ENCODE assay signal across 8 cellular contexts in the genomic region with DNA sequence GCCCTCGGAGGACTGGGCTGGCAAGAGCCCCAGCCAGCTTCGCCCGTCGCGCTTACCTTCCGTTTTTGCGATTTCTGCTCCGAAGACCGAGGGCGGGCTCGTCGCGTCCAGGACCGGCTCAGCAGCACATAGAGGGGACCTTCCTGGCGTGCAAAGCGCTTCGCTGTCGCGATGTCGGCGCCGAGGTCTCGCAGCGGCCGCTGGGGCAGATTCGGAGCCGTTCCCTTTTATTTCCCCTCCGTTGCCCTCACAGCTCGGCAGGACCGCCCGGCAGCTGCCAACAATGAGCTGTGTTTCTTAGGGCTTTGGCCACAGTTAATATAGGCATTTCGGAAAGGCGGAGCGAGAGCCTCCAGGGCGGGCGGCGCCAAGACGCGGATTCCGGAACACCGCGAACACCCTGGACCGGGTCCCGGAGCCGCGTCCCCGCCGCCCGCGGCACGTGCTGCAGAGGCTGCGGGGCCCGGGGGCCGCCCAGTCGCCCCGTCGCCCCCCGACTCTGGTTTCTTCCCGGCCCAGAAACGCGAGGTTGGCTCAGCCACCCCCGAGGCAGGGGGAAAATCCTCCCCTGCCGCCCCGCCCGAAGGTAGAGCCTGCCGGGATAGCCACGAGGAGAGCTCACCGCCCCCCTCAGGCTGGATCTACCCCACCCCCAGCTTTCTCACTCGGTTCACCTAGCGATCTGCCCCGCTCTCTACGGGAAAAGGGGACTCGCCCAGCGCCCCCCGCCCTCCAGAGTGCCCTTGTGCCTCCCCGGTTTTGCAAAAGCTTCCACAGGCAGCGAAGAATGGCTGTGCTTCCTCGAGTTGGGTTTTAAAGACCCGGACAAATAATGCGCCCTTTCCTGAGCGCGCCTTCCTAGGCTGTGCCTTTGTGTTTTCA. TPM values are rescaled to one million over a fixed set of nuclear protein-coding genes. Genes with fewer than 3 reads are reported as not detected.
A peak's percentile ranks its signal among the peaks of the same experiment; 100 is the strongest.
DNase-seq lines count a peak whose midpoint lies in the region; ATAC-seq and TF ChIP-seq lines count a peak whose summit lies in the region.

A gene with protein sequence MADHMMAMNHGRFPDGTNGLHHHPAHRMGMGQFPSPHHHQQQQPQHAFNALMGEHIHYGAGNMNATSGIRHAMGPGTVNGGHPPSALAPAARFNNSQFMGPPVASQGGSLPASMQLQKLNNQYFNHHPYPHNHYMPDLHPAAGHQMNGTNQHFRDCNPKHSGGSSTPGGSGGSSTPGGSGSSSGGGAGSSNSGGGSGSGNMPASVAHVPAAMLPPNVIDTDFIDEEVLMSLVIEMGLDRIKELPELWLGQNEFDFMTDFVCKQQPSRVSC (minus strand): TSS at position 292 of the 882 bp plus-strand sequence. CDS start 704 bp downstream, outside the sequence.

- TF ChIP-seq POLR2A in NB4 (IDR thresholded peaks at IDR 0.05; ENCODE audit: extremely low read depth, insufficient read length): peak; percentile 100
- peak; percentile 91 for TF ChIP-seq POLR2A in testis (IDR thresholded peaks at IDR 0.05)

- no peaks in the 10 kb centered on the region for H3K27me3 ChIP-seq in GM06990 (replicated peaks; ENCODE audit: control insufficient read depth, insufficient read depth, low read length)
- no peaks in the 10 kb centered on the region for H3K27me3 ChIP-seq in osteoblast (ENCODE audit: insufficient read depth, low read length)
- no peaks in the 10 kb centered on the region for H3K27me3 ChIP-seq in testis

- H3K27ac ChIP-seq in osteoblast (ENCODE audit: low read depth, low read length) (peak within 1 kb of the TSS; percentile 94), testis (peak within 1 kb of the TSS; percentile 93 to 96)

- peak; percentile 68 for ATAC-seq in SK-N-SH treated with all-trans-retinoic acid at 6 μM for 48 hours

- H3K4me2 ChIP-seq in osteoblast (ENCODE audit: insufficient read depth, low read length): peak within 1 kb of the TSS; percentile 93

- peak within 1 kb of the TSS; percentile 89 for H2AFZ ChIP-seq in osteoblast (ENCODE audit: low read length)

- H3K36me3 Mint-ChIP-seq in HFFc6 (ENCODE audit: low read depth): peaks cover 44% of the 10 kb centered on the region
- H3K36me3 Mint-ChIP-seq in activated naive CD4-positive, alpha-beta T cell treated with anti-CD3 and anti-CD28 coated beads, Interleukin-2, amount 50 U/mL, for 24 hours: peaks cover 6% of the 10 kb centered on the region

- H3K4me1 ChIP-seq in osteoblast (ENCODE audit: insufficient read depth, low read length) (peaks cover 28% of the 10 kb centered on the region), testis (peaks cover 12% of the 10 kb centered on the region)

- H3K4me3 ChIP-seq in GM06990 (replicated peaks; ENCODE audit: low read depth, low read length) (peak within 1 kb of the TSS; percentile 84), NB4 (ENCODE audit: low read depth, low read length) (peak within 1 kb of the TSS; percentile 90), osteoblast (ENCODE audit: insufficient read depth, low read length) (peak within 1 kb of the TSS; percentile 94), testis (peak within 1 kb of the TSS; percentile 96)

- H3K4me3 Mint-ChIP-seq in HFFc6: peak within 1 kb of the TSS; percentile 98
- peak within 1 kb of the TSS; percentile 100 for H3K4me3 Mint-ChIP-seq in activated naive CD4-positive, alpha-beta T cell treated with anti-CD3 and anti-CD28 coated beads, Interleukin-2, amount 50 U/mL, for 24 hours

- peaks cover 40% of the 10 kb centered on the region for H3K27me3 Mint-ChIP-seq in HFFc6 (ENCODE audit: insufficient read depth)
- no peaks in the 10 kb centered on the region for H3K27me3 Mint-ChIP-seq in activated naive CD4-positive, alpha-beta T cell treated with anti-CD3 and anti-CD28 coated beads, Interleukin-2, amount 50 U/mL, for 24 hours

- H4K20me1 ChIP-seq in osteoblast (ENCODE audit: insufficient read depth, low read length): peaks cover 26% of the 10 kb centered on the region

- DNase-seq in GM06990 (ENCODE audit: extremely low read depth, insufficient read length) (peak; percentile 94), HFFc6 (peak; percentile 99), NB4 (ENCODE audit: low read depth) (peak; percentile 97), glomerular endothelial cell (ENCODE audit: extremely low read depth, low read depth, low spot score) (no peak), osteoblast (ENCODE audit: insufficient read length, low spot score, missing footprints) (peak; percentile 91), testis (peak; percentile 95)

- H3K9me3 ChIP-seq in osteoblast (ENCODE audit: low read depth, low read length) (no peaks in the 10 kb centered on the region), testis (no peaks in the 10 kb centered on the region)

- peaks cover 44% of the 10 kb centered on the region for H3K79me2 ChIP-seq in osteoblast (ENCODE audit: insufficient read depth, low read length)

- no peaks in the 10 kb centered on the region for H3K36me3 ChIP-seq in GM06990 (ENCODE audit: control insufficient read depth, insufficient read depth, low read length)
- peaks cover 29% of the 10 kb centered on the region for H3K36me3 ChIP-seq in osteoblast (ENCODE audit: insufficient read depth, low read length)
- H3K36me3 ChIP-seq in testis (ENCODE audit: low read depth, missing control alignments): no peaks in the 10 kb centered on the region

- 0 to 1% methylated on average over 52 to 73 of the region's 82 CpGs for WGBS in testis, 2 donors

- intact Hi-C loops in testis (cut with DNase I; ENCODE audit: low total_unique reads): no loop called here

- TF ChIP-seq CTCF in GM06990 (IDR thresholded peaks at IDR 0.05; ENCODE audit: insufficient read depth, low read length, poor library complexity, severe bottlenecking) (no peak), HFFc6 (IDR thresholded peaks at IDR 0.05) (peak; percentile 39; the same call in 1 of the 2 replicates), NB4 (IDR thresholded peaks at IDR 0.05; ENCODE audit: low read depth, low read length) (no peak), osteoblast (IDR thresholded peaks at IDR 0.05; ENCODE audit: extremely low read depth, low read depth, low read length) (no peak), testis (IDR thresholded peaks at IDR 0.05) (peak in 1 of 3 experiments; percentile 26)

- peaks cover 53% of the 10 kb centered on the region for H3K4me1 Mint-ChIP-seq in HFFc6 (ENCODE audit: low read depth)
- peaks cover 44% of the 10 kb centered on the region for H3K4me1 Mint-ChIP-seq in activated naive CD4-positive, alpha-beta T cell treated with anti-CD3 and anti-CD28 coated beads, Interleukin-2, amount 50 U/mL, for 24 hours

- peaks cover 22% of the 10 kb centered on the region for H3K9me3 Mint-ChIP-seq in HFFc6
- H3K9me3 Mint-ChIP-seq in activated naive CD4-positive, alpha-beta T cell treated with anti-CD3 and anti-CD28 coated beads, Interleukin-2, amount 50 U/mL, for 24 hours: no peaks in the 10 kb centered on the region

- H3K27ac Mint-ChIP-seq in HFFc6: peak within 1 kb of the TSS; percentile 98
- peak within 1 kb of the TSS; percentile 100 for H3K27ac Mint-ChIP-seq in activated naive CD4-positive, alpha-beta T cell treated with anti-CD3 and anti-CD28 coated beads, Interleukin-2, amount 50 U/mL, for 24 hours

TF ChIP-seq in SK-N-SH treated with all-trans-retinoic acid at 6 μM for 48 hours, 23 proteins besides CTCF, POLR2A, EP300 and RAD21 (continues in another document):
- TF ChIP-seq, protein P1, sequence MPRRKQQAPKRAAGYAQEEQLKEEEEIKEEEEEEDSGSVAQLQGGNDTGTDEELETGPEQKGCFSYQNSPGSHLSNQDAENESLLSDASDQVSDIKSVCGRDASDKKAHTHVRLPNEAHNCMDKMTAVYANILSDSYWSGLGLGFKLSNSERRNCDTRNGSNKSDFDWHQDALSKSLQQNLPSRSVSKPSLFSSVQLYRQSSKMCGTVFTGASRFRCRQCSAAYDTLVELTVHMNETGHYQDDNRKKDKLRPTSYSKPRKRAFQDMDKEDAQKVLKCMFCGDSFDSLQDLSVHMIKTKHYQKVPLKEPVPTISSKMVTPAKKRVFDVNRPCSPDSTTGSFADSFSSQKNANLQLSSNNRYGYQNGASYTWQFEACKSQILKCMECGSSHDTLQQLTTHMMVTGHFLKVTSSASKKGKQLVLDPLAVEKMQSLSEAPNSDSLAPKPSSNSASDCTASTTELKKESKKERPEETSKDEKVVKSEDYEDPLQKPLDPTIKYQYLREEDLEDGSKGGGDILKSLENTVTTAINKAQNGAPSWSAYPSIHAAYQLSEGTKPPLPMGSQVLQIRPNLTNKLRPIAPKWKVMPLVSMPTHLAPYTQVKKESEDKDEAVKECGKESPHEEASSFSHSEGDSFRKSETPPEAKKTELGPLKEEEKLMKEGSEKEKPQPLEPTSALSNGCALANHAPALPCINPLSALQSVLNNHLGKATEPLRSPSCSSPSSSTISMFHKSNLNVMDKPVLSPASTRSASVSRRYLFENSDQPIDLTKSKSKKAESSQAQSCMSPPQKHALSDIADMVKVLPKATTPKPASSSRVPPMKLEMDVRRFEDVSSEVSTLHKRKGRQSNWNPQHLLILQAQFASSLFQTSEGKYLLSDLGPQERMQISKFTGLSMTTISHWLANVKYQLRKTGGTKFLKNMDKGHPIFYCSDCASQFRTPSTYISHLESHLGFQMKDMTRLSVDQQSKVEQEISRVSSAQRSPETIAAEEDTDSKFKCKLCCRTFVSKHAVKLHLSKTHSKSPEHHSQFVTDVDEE (CRISPR knock-in tag; IDR thresholded peaks at IDR 0.05): no peak
- TF ChIP-seq, protein P2, sequence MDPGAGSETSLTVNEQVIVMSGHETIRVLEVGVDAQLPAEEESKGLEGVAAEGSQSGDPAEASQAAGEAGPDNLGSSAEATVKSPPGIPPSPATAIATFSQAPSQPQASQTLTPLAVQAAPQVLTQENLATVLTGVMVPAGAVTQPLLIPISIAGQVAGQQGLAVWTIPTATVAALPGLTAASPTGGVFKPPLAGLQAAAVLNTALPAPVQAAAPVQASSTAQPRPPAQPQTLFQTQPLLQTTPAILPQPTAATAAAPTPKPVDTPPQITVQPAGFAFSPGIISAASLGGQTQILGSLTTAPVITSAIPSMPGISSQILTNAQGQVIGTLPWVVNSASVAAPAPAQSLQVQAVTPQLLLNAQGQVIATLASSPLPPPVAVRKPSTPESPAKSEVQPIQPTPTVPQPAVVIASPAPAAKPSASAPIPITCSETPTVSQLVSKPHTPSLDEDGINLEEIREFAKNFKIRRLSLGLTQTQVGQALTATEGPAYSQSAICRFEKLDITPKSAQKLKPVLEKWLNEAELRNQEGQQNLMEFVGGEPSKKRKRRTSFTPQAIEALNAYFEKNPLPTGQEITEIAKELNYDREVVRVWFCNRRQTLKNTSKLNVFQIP (CRISPR knock-in tag; IDR thresholded peaks at IDR 0.05; ENCODE audit: borderline replicate concordance, low read depth): no peak
- TF ChIP-seq PPARA (CRISPR knock-in tag; IDR thresholded peaks at IDR 0.05; ENCODE audit: borderline replicate concordance) (no peak), RARB (CRISPR knock-in tag; IDR thresholded peaks at IDR 0.05) (no peak), TOX (CRISPR knock-in tag; IDR thresholded peaks at IDR 0.05; ENCODE audit: borderline replicate concordance) (peak; percentile 33; the same call in 1 of the 2 replicates)

RNA-seq across cellular contexts. Expression of the gene that starts here (rescaled TPM):
- 1,000 to 10,000 TPM; 1,147 to 1,717 (median 1,616) TPM for total RNA-seq in HFFc6 (2021; fragmentation: NEBNext Ultra II Directional; extraction: Animal tissue kit (Norgen Biotek cat#: 25700))
- total RNA-seq in glomerular endothelial cell: 86.6 and 104 TPM in 2 replicates
- total RNA-seq in osteoblast: 180 and 223 TPM in 2 replicates
- total RNA-seq in testis: 100 to 1,000 TPM in 1 of 2 donors, 10 to 100 TPM in 1; 70.2 to 115 TPM
- polyA plus RNA-seq in testis (ENCODE audit: insufficient read depth, low read depth, low replicate concordance): 65.2 TPM
